Comparison of ENCODE assay signal across 17 cellular contexts in genomic region chr2:240309214-240309613, GRCh38.
DNase-seq lines count a peak whose midpoint lies in the region; ATAC-seq, FAIRE-seq and TF ChIP-seq lines count a peak whose summit lies in the region.
"Had no signal": no experiment of that assay in that cellular context is flagged by ENCODE, and none has a peak within 500 bp of the region (broad histone marks: within the 10 kb centered on the region; RNA-seq: fewer than 3 reads in every experiment).

No MANE protein-coding gene starts in this region.

- H3K9me3 Mint-ChIP-seq in T-helper 2 cell treated with Interferon-gamma antibody and Interleukin-4, amounts not matched to agents 5 μg/mL and 100 μg/mL, for 36 hours: no peaks in the 10 kb centered on the region
- H3K9me3 Mint-ChIP-seq: CD4-positive, alpha-beta T cell had no signal

- no peak for DNase-seq in GM12891 (ENCODE audit: insufficient read length, low spot score)
- DNase-seq in HTR-8/SVneo (ENCODE audit: insufficient read length, low spot score): no peak
- peak; percentile 13 for DNase-seq in islet precursor cell
- peak; percentile 1 for DNase-seq in retina
- no peak for DNase-seq in T-helper 2 cell treated with Interferon-gamma antibody and Interleukin-4, amounts not matched to agents 5 μg/mL and 100 μg/mL, for 36 hours (ENCODE audit: low spot score)
- DNase-seq in putamen (ENCODE audit: low spot score): no peak
- DNase-seq: CD4-positive, alpha-beta T cell; GF-D8; KBM-7; NCI-H1105 treated with DMSO at 0.1 percent for 48 hours; NCI-H1694 treated with DMSO at 0.1 percent for 48 hours; NCI-H2107; NCI-H2227 treated with DMSO at 0.1 percent for 48 hours; NCI-H524; SHP77 treated with DMSO at 0.1 percent for 48 hours had no signal

- H3K27ac Mint-ChIP-seq in T-helper 2 cell treated with Interferon-gamma antibody and Interleukin-4, amounts not matched to agents 5 μg/mL and 100 μg/mL, for 36 hours: no peak overlapping the region
- H3K27ac Mint-ChIP-seq: CD4-positive, alpha-beta T cell had no signal

- H3K4me1 Mint-ChIP-seq in T-helper 2 cell treated with Interferon-gamma antibody and Interleukin-4, amounts not matched to agents 5 μg/mL and 100 μg/mL, for 36 hours (ENCODE audit: low read depth): no peaks in the 10 kb centered on the region

- TF ChIP-seq POLR2A in GM12891 (IDR thresholded peaks at IDR 0.05; ENCODE audit: low read depth, low read length): no peak

- no peak overlapping the region for H3K4me3 Mint-ChIP-seq in T-helper 2 cell treated with Interferon-gamma antibody and Interleukin-4, amounts not matched to agents 5 μg/mL and 100 μg/mL, for 36 hours
- H3K4me3 Mint-ChIP-seq: CD4-positive, alpha-beta T cell had no signal

- no peaks in the 10 kb centered on the region for H3K36me3 Mint-ChIP-seq in T-helper 2 cell treated with Interferon-gamma antibody and Interleukin-4, amounts not matched to agents 5 μg/mL and 100 μg/mL, for 36 hours (ENCODE audit: low read depth)

- H3K27me3 Mint-ChIP-seq in T-helper 2 cell treated with Interferon-gamma antibody and Interleukin-4, amounts not matched to agents 5 μg/mL and 100 μg/mL, for 36 hours (ENCODE audit: low read depth): no peaks in the 10 kb centered on the region

- no peak for ATAC-seq in HG03025 (IDR thresholded peaks at IDR 0.05; ENCODE audit: low FRiP score, unreplicated experiment)
- ATAC-seq: SK-N-SH treated with all-trans-retinoic acid at 6 μM for 48 hours had no signal

- FAIRE-seq in GM12891 (lab: Jason Lieb, UNC) (peak; percentile 98), HTR-8/SVneo (lab: Jason Lieb, UNC) (peak; percentile 100)

TF ChIP-seq in GM12891, 5 proteins besides CTCF, POLR2A, EP300 and RAD21:
- TF ChIP-seq POU2F2 (IDR thresholded peaks at IDR 0.05; ENCODE audit: low read depth, low read length) (no peak), PAX5 (IDR thresholded peaks at IDR 0.05; ENCODE audit: insufficient read depth, low read length, severe bottlenecking) (no peak), TAF1 (IDR thresholded peaks at IDR 0.05; ENCODE audit: low read depth, low read length) (no peak), POLR2AphosphoS5 (IDR thresholded peaks at IDR 0.05; ENCODE audit: low read depth, low read length) (no peak), SPI1 (IDR thresholded peaks at IDR 0.05; ENCODE audit: low read depth, low read length) (no peak)

Comparison
In these comparisons a context has a peak if more than half of its experiments do, and no peak if none do; other contexts are left out.
1. DNase-seq: peak in islet precursor cell (single experiment) and retina (single experiment); none in GM12891 (single experiment), HTR-8/SVneo (single experiment), T-helper 2 cell treated with Interferon-gamma antibody and Interleukin-4, amounts not matched to agents 5 μg/mL and 100 μg/mL, for 36 hours (single experiment) and putamen (single experiment).